ENCODE assay signal across 1 cellular context in genomic region chr19:50513746-50514345, GRCh38.
A peak's percentile ranks its signal among the peaks of the same experiment; 100 is the strongest.
TF ChIP-seq lines count a peak whose summit lies in the region.

Gene ASPDH, minus strand, starts transcription at chr19:50513913. Its CDS starts 90 bp downstream, at chr19:50513823.

TF ChIP-seq in HepG2, 621 proteins besides CTCF, POLR2A, EP300 and RAD21 (continued from another document and continues in another):
- TF ChIP-seq, protein P1, sequence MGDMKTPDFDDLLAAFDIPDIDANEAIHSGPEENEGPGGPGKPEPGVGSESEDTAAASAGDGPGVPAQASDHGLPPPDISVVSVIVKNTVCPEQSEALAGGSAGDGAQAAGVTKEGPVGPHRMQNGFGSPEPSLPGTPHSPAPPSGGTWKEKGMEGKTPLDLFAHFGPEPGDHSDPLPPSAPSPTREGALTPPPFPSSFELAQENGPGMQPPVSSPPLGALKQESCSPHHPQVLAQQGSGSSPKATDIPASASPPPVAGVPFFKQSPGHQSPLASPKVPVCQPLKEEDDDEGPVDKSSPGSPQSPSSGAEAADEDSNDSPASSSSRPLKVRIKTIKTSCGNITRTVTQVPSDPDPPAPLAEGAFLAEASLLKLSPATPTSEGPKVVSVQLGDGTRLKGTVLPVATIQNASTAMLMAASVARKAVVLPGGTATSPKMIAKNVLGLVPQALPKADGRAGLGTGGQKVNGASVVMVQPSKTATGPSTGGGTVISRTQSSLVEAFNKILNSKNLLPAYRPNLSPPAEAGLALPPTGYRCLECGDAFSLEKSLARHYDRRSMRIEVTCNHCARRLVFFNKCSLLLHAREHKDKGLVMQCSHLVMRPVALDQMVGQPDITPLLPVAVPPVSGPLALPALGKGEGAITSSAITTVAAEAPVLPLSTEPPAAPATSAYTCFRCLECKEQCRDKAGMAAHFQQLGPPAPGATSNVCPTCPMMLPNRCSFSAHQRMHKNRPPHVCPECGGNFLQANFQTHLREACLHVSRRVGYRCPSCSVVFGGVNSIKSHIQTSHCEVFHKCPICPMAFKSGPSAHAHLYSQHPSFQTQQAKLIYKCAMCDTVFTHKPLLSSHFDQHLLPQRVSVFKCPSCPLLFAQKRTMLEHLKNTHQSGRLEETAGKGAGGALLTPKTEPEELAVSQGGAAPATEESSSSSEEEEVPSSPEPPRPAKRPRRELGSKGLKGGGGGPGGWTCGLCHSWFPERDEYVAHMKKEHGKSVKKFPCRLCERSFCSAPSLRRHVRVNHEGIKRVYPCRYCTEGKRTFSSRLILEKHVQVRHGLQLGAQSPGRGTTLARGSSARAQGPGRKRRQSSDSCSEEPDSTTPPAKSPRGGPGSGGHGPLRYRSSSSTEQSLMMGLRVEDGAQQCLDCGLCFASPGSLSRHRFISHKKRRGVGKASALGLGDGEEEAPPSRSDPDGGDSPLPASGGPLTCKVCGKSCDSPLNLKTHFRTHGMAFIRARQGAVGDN (CRISPR knock-in tag; IDR thresholded peaks at IDR 0.05), result peak; percentile 70
- peak; percentile 45 for TF ChIP-seq HNRNPK (IDR thresholded peaks at IDR 0.05; ENCODE audit: low read depth, low read length, poor library complexity, severe bottlenecking)
- no peak for TF ChIP-seq NFIB (CRISPR knock-in tag; IDR thresholded peaks at IDR 0.05; ENCODE audit: borderline replicate concordance)
- no peak for TF ChIP-seq HNRNPUL1 (IDR thresholded peaks at IDR 0.05; ENCODE audit: low read depth, low read length)
- no peak for TF ChIP-seq PRPF4 (IDR thresholded peaks at IDR 0.05; ENCODE audit: low read depth, low read length, poor library complexity, severe bottlenecking)
- peak; percentile 65 for TF ChIP-seq PAXIP1 (CRISPR knock-in tag; conservative IDR thresholded peaks at IDR 0.05)
- TF ChIP-seq, protein P2, sequence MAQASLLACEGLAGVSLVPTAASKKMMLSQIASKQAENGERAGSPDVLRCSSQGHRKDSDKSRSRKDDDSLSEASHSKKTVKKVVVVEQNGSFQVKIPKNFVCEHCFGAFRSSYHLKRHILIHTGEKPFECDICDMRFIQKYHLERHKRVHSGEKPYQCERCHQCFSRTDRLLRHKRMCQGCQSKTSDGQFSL (CRISPR knock-in tag; IDR thresholded peaks at IDR 0.05), result peak; percentile 8; the same call in 1 of the 2 replicates
- no peak for TF ChIP-seq NFKBIZ (CRISPR knock-in tag; IDR thresholded peaks at IDR 0.05)
- TF ChIP-seq ZZZ3 (CRISPR knock-in tag; IDR thresholded peaks at IDR 0.05; ENCODE audit: borderline replicate concordance), result no peak
- no peak for TF ChIP-seq ZNF773 (CRISPR knock-in tag; IDR thresholded peaks at IDR 0.05; ENCODE audit: borderline replicate concordance)
- TF ChIP-seq TFDP1 (CRISPR knock-in tag; IDR thresholded peaks at IDR 0.05; ENCODE audit: borderline replicate concordance), result peak; percentile 22; the same call in 1 of the 2 replicates
- TF ChIP-seq MBD4 (IDR thresholded peaks at IDR 0.05; ENCODE audit: borderline replicate concordance, low read length), result no peak
- no peak for TF ChIP-seq ZBTB20 (CRISPR knock-in tag; IDR thresholded peaks at IDR 0.05; ENCODE audit: borderline replicate concordance, low read depth)
- TF ChIP-seq ZNF121 (CRISPR knock-in tag; IDR thresholded peaks at IDR 0.05), result peak; percentile 40; the same call in 1 of the 2 replicates
- no peak for TF ChIP-seq SP140L (CRISPR knock-in tag; IDR thresholded peaks at IDR 0.05; ENCODE audit: borderline replicate concordance)
- TF ChIP-seq ARID4A (CRISPR knock-in tag; IDR thresholded peaks at IDR 0.05; ENCODE audit: borderline replicate concordance), result peak; percentile 10; the same call in 1 of the 2 replicates
- TF ChIP-seq, protein P3, sequence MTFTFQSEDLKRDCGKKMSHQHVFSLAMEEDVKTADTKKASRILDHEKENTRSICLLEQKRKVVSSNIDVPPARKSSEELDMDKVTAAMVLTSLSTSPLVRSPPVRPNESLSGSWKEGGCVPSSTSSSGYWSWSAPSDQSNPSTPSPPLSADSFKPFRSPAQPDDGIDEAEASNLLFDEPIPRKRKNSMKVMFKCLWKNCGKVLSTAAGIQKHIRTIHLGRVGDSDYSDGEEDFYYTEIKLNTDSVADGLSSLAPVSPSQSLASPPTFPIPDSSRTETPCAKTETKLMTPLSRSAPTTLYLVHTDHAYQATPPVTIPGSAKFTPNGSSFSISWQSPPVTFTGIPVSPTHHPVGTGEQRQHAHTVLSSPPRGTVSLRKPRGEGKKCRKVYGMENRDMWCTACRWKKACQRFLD (CRISPR knock-in tag; IDR thresholded peaks at IDR 0.05; ENCODE audit: borderline replicate concordance), result no peak
- no peak for TF ChIP-seq KDM6A (CRISPR knock-in tag; IDR thresholded peaks at IDR 0.05; ENCODE audit: low read depth)
- TF ChIP-seq SMAD1 (CRISPR knock-in tag; IDR thresholded peaks at IDR 0.05; ENCODE audit: borderline replicate concordance, low read depth), result no peak
- TF ChIP-seq GLI4 (CRISPR knock-in tag; IDR thresholded peaks at IDR 0.05; ENCODE audit: borderline replicate concordance), result no peak
- no peak for TF ChIP-seq AGO2 (optimal IDR thresholded peaks at IDR 0.05; ENCODE audit: low read depth, low read length)
- peak; percentile 87 for TF ChIP-seq ZNF629 (CRISPR knock-in tag; conservative IDR thresholded peaks at IDR 0.05)
- TF ChIP-seq FUBP1 (CRISPR knock-in tag; IDR thresholded peaks at IDR 0.05; ENCODE audit: borderline replicate concordance), result no peak
- no peak for TF ChIP-seq ZNF589 (CRISPR knock-in tag; conservative IDR thresholded peaks at IDR 0.05)
- TF ChIP-seq AGO1 (IDR thresholded peaks at IDR 0.05; ENCODE audit: low read depth, low read length, poor library complexity, severe bottlenecking), result no peak
- TF ChIP-seq TP53 (CRISPR knock-in tag; conservative IDR thresholded peaks at IDR 0.05), result no peak
- no peak for TF ChIP-seq HNRNPLL (IDR thresholded peaks at IDR 0.05; ENCODE audit: low read depth, low read length, poor library complexity, severe bottlenecking)
- TF ChIP-seq TCF7 (IDR thresholded peaks at IDR 0.05; ENCODE audit: low read depth), result no peak
- no peak for TF ChIP-seq ZNF557 (CRISPR knock-in tag; IDR thresholded peaks at IDR 0.05)
- TF ChIP-seq ZFP62 (CRISPR knock-in tag; IDR thresholded peaks at IDR 0.05), result no peak
- no peak for TF ChIP-seq RFX5 (IDR thresholded peaks at IDR 0.05; ENCODE audit: low read depth, low read length)
- 0 out of 2 replicates have a peak, but pooled peaks have one; percentile 33 for TF ChIP-seq ZBTB7B (CRISPR knock-in tag; IDR thresholded peaks at IDR 0.05)
- TF ChIP-seq KLF16 (CRISPR knock-in tag; IDR thresholded peaks at IDR 0.05), result no peak
- peak; percentile 77 for TF ChIP-seq RBFOX2 (IDR thresholded peaks at IDR 0.05; ENCODE audit: low read depth, low read length)
- no peak for TF ChIP-seq ZNF138 (CRISPR knock-in tag; IDR thresholded peaks at IDR 0.05; ENCODE audit: low read depth)
- no peak for TF ChIP-seq IKZF1 (IDR thresholded peaks at IDR 0.05)
- no peak for TF ChIP-seq ZNF839 (CRISPR knock-in tag; IDR thresholded peaks at IDR 0.05; ENCODE audit: borderline replicate concordance)
- TF ChIP-seq CCDC6 (CRISPR knock-in tag; IDR thresholded peaks at IDR 0.05), result no peak
- no peak for TF ChIP-seq ARID2 (CRISPR knock-in tag; IDR thresholded peaks at IDR 0.05; ENCODE audit: borderline replicate concordance)
- no peak for TF ChIP-seq NFYB (CRISPR knock-in tag; IDR thresholded peaks at IDR 0.05)
- TF ChIP-seq ZNF670 (CRISPR knock-in tag; IDR thresholded peaks at IDR 0.05; ENCODE audit: borderline replicate concordance), result no peak
- no peak for TF ChIP-seq RELA (CRISPR knock-in tag; IDR thresholded peaks at IDR 0.05)
- TF ChIP-seq, protein P4, sequence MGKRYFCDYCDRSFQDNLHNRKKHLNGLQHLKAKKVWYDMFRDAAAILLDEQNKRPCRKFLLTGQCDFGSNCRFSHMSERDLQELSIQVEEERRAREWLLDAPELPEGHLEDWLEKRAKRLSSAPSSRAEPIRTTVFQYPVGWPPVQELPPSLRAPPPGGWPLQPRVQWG (CRISPR knock-in tag; IDR thresholded peaks at IDR 0.05; ENCODE audit: borderline replicate concordance, low read depth), result no peak
- TF ChIP-seq ZNF816 (CRISPR knock-in tag; IDR thresholded peaks at IDR 0.05; ENCODE audit: borderline replicate concordance), result no peak
- no peak for TF ChIP-seq U2AF1 (optimal IDR thresholded peaks at IDR 0.05; ENCODE audit: low read depth, low read length)
- no peak for TF ChIP-seq ZFP1 (CRISPR knock-in tag; IDR thresholded peaks at IDR 0.05)
- TF ChIP-seq ZNF251 (CRISPR knock-in tag; IDR thresholded peaks at IDR 0.05), result no peak
- no peak for TF ChIP-seq GZF1 (CRISPR knock-in tag; IDR thresholded peaks at IDR 0.05)
- TF ChIP-seq MXD4 (CRISPR knock-in tag; IDR thresholded peaks at IDR 0.05), result no peak
- TF ChIP-seq ZNF235 (CRISPR knock-in tag; IDR thresholded peaks at IDR 0.05; ENCODE audit: borderline replicate concordance), result no peak
- TF ChIP-seq EZH2 (conservative IDR thresholded peaks at IDR 0.05; ENCODE audit: low read depth, low read length), result no peak
- TF ChIP-seq XRCC5 (optimal IDR thresholded peaks at IDR 0.05; ENCODE audit: low read length), result no peak
- TF ChIP-seq FOXO1 (CRISPR knock-in tag; IDR thresholded peaks at IDR 0.05), result no peak
- no peak for TF ChIP-seq KDM1A (CRISPR knock-in tag; IDR thresholded peaks at IDR 0.05)
- TF ChIP-seq, protein P5, sequence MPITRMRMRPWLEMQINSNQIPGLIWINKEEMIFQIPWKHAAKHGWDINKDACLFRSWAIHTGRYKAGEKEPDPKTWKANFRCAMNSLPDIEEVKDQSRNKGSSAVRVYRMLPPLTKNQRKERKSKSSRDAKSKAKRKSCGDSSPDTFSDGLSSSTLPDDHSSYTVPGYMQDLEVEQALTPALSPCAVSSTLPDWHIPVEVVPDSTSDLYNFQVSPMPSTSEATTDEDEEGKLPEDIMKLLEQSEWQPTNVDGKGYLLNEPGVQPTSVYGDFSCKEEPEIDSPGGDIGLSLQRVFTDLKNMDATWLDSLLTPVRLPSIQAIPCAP (CRISPR knock-in tag; IDR thresholded peaks at IDR 0.05; ENCODE audit: low read depth), result no peak
